In the genomic region with DNA sequence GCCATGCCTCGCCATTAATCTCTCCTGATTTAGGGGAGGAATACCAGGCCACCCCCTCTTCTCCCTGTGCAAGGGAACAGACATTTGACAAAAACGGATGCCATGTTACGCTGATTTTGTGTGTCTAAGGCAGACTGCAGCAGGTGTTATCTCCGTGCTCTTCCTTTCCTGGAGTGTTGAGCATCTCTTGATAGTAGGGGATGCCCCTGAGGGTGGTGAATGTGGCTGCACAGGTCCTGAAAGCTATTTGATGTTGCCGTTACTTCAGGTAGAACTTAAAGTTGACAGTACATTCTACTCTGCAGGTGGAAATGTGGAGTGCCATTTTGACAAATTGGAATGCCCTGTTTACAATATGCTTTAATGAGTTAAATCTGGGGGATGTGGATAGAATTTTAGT, we compare ENCODE assay signal across 18 cellular contexts. TPM values are rescaled to one million over a fixed set of nuclear protein-coding genes. Genes with fewer than 3 reads are reported as not detected.
DNase-seq lines count a peak whose midpoint lies in the region; ATAC-seq and TF ChIP-seq lines count a peak whose summit lies in the region.
"Had no signal": no experiment of that assay in that cellular context is flagged by ENCODE, and none has a peak within 500 bp of the region (broad histone marks: within the 10 kb centered on the region; RNA-seq: fewer than 3 reads in every experiment).

No MANE protein-coding gene starts in this region.

- H3K9me3 ChIP-seq in neuronal stem cell (replicated peaks in 1 of 2; ENCODE audit: control insufficient read depth in 2 of 2, insufficient read depth in 1 of 2, low read depth in 1 of 2, low read length in 2 of 2) = no peaks in the 10 kb centered on the region
- H3K9me3 ChIP-seq: heart right ventricle, testis had no signal

- no peak overlapping the region for H4K8ac ChIP-seq in neuronal stem cell (ENCODE audit: low read depth, low read length)

- H2BK120ac ChIP-seq in neuronal stem cell (ENCODE audit: low read depth, low read length) = no peak overlapping the region

- no peak overlapping the region for H3K14ac ChIP-seq in neuronal stem cell (ENCODE audit: low read length)

- H3K27me3 ChIP-seq in neuronal stem cell (ENCODE audit: control insufficient read depth in 3 of 3, insufficient read depth in 3 of 3, low read depth in 1 of 3, low read length in 3 of 3) = no peaks in the 10 kb centered on the region
- H3K27me3 ChIP-seq: heart right ventricle, testis had no signal

- peak; percentile 29 for ATAC-seq in activated CD4-positive, alpha-beta T cell treated with anti-CD3 and anti-CD28 coated beads for 36 hours
- peak; percentile 27 for ATAC-seq in GM18907 (IDR thresholded peaks at IDR 0.05; ENCODE audit: unreplicated experiment)
- no peak for ATAC-seq in activated B cell treated with CpG ODN at 0.5 μM for 24 hours (ENCODE audit: low read depth)
- ATAC-seq: esophagus mucosa, left colon, Panc1 had no signal

- TF ChIP-seq CTCF in activated B cell treated with CpG ODN at 0.5 μM for 24 hours (IDR thresholded peaks at IDR 0.05) = no peak

- no peaks in the 10 kb centered on the region for H3K27me3 Mint-ChIP-seq in activated CD4-positive, alpha-beta T cell treated with anti-CD3 and anti-CD28 coated beads for 36 hours
- no peaks in the 10 kb centered on the region for H3K27me3 Mint-ChIP-seq in activated B cell treated with CpG ODN at 0.5 μM for 24 hours

- H2BK5ac ChIP-seq in neuronal stem cell (ENCODE audit: low read length) = no peak overlapping the region

- H3K4me1 ChIP-seq in neuronal stem cell (ENCODE audit: control insufficient read depth in 2 of 2, insufficient read depth in 1 of 2, low read depth in 1 of 2, low read length in 2 of 2) = peaks cover 5 to 8% of the 10 kb centered on the region in 2 donors

- CTCF ChIA-PET in activated CD4-positive, alpha-beta T cell treated with anti-CD3 and anti-CD28 coated beads for 36 hours (lab: Charles Lee) = interaction anchor here (0.8 to 1.3 kb wide), 2 partner anchors 11 to 17 kb away, joined by 3 read pairs; no protein-coding TSS in a partner anchor
- CTCF ChIA-PET in activated B cell treated with CpG ODN at 0.5 μM for 24 hours (lab: Charles Lee) = no interaction called here

- no peak overlapping the region for H3K4me3 ChIP-seq in neuronal stem cell (ENCODE audit: low read length in 2 of 2)
- H3K4me3 ChIP-seq: coronary artery, heart right ventricle, skin epidermis, testis had no signal

- no peak overlapping the region for H2BK15ac ChIP-seq in neuronal stem cell (ENCODE audit: low read length)

- no peak overlapping the region for H3K27ac ChIP-seq in neuronal stem cell (replicated peaks; ENCODE audit: low read length)
- H3K27ac ChIP-seq: coronary artery, testis had no signal

- peaks cover 10 to 51% of the 10 kb centered on the region in 2 donors for H3K36me3 ChIP-seq in neuronal stem cell (replicated peaks in 1 of 2; ENCODE audit: control insufficient read depth in 2 of 2, insufficient read depth in 2 of 2, low read length in 2 of 2)

- WGBS in neuronal stem cell (ENCODE audit: extremely low coverage in 2 of 2, insufficient read length in 2 of 2, insufficient replicate concordance in 1 of 2), 2 donors = no CpG with 5 or more reads among the region's 5 CpGs

- no peak overlapping the region for H3K4me3 Mint-ChIP-seq in activated CD4-positive, alpha-beta T cell treated with anti-CD3 and anti-CD28 coated beads for 36 hours
- H3K4me3 Mint-ChIP-seq in activated B cell treated with CpG ODN at 0.5 μM for 24 hours = no peak overlapping the region

- no peak overlapping the region for H3K4ac ChIP-seq in neuronal stem cell (ENCODE audit: low read length)

- peak overlapping the region; percentile 86 for H3K27ac Mint-ChIP-seq in activated CD4-positive, alpha-beta T cell treated with anti-CD3 and anti-CD28 coated beads for 36 hours
- H3K27ac Mint-ChIP-seq in activated B cell treated with CpG ODN at 0.5 μM for 24 hours = peak overlapping the region; percentile 83

- no peak for DNase-seq in activated CD4-positive, alpha-beta T cell treated with anti-CD3 and anti-CD28 coated beads for 36 hours
- no peak for DNase-seq in activated CD4-positive, alpha-beta T cell treated with anti-CD3 and anti-CD28 coated beads, Interleukin-2, amount 50 U/mL, for 4 hours
- no peak for DNase-seq in activated B cell treated with CpG ODN at 0.5 μM for 24 hours
- DNase-seq in neuronal stem cell (ENCODE audit: low spot score) = no peak
- DNase-seq in hepatic stellate cell (ENCODE audit: low spot score) = no peak
- DNase-seq in NCI-H146 treated with DMSO at 0.1 percent for 48 hours (lab: John Stamatoyannopoulos, UW; ENCODE audit: unreplicated experiment) = no peak
- no peak for DNase-seq in kidney glomerular epithelial cell (lab: John Stamatoyannopoulos, UW)
- DNase-seq: activated CD8-positive, alpha-beta memory T cell treated with anti-CD3 and anti-CD28 coated beads for 24 hours; amniotic stem cell; left colon; NCI-H1092; testis had no signal

- H2AK5ac ChIP-seq in neuronal stem cell (ENCODE audit: low read depth, low read length) = no peak overlapping the region

- H2BK12ac ChIP-seq in neuronal stem cell (ENCODE audit: low read length) = no peak overlapping the region

- H3K4me1 Mint-ChIP-seq in activated CD4-positive, alpha-beta T cell treated with anti-CD3 and anti-CD28 coated beads for 36 hours = peaks cover 74% of the 10 kb centered on the region
- H3K4me1 Mint-ChIP-seq in activated B cell treated with CpG ODN at 0.5 μM for 24 hours = peaks cover 81% of the 10 kb centered on the region

- H3K18ac ChIP-seq in neuronal stem cell (ENCODE audit: low read length) = no peak overlapping the region

- no peaks in the 10 kb centered on the region for H3K9me3 Mint-ChIP-seq in activated CD4-positive, alpha-beta T cell treated with anti-CD3 and anti-CD28 coated beads for 36 hours (ENCODE audit: low read depth)
- H3K9me3 Mint-ChIP-seq in activated B cell treated with CpG ODN at 0.5 μM for 24 hours = no peaks in the 10 kb centered on the region

- H3K23ac ChIP-seq in neuronal stem cell (ENCODE audit: low read depth, low read length, poor library complexity) = peak overlapping the region; percentile 17

- H3K36me3 Mint-ChIP-seq in activated CD4-positive, alpha-beta T cell treated with anti-CD3 and anti-CD28 coated beads for 36 hours (ENCODE audit: low read depth) = peaks cover 36% of the 10 kb centered on the region
- H3K36me3 Mint-ChIP-seq in activated B cell treated with CpG ODN at 0.5 μM for 24 hours (ENCODE audit: low read depth) = peaks cover 41% of the 10 kb centered on the region

- no peak overlapping the region for H3K4me2 ChIP-seq in neuronal stem cell (ENCODE audit: insufficient read depth, low read length, poor library complexity, severe bottlenecking)

- H4K91ac ChIP-seq in neuronal stem cell (ENCODE audit: low read depth, low read length, poor library complexity) = no peak overlapping the region

- intact Hi-C loops in activated CD4-positive, alpha-beta T cell treated with anti-CD3 and anti-CD28 coated beads for 36 hours (cut with DNase I, micrococcal nuclease) = loop anchor here in 1 of 2 experiments (5.0 kb wide), 1 partner anchor 357 kb away; the partner anchor contains the start of gene MED10
- intact Hi-C loops in activated B cell treated with CpG ODN at 0.5 μM for 24 hours (cut with micrococcal nuclease) = no loop called here

- POLR2A ChIA-PET in activated CD4-positive, alpha-beta T cell treated with anti-CD3 and anti-CD28 coated beads for 36 hours (lab: Charles Lee) = no interaction called here
- POLR2A ChIA-PET in activated B cell treated with CpG ODN at 0.5 μM for 24 hours (lab: Charles Lee) = interaction anchor here (0.6 to 3.4 kb wide), 3 partner anchors 18 to 75 kb away, joined by 3 to 22 read pairs (median 4); partner anchors contain the start of gene TENT4A

- no peak overlapping the region for H3K9ac ChIP-seq in neuronal stem cell (ENCODE audit: low read depth, low read length, poor library complexity)

- no peak overlapping the region for H2AFZ ChIP-seq in neuronal stem cell (ENCODE audit: low read length)

- peaks cover 23% of the 10 kb centered on the region for H3K79me1 ChIP-seq in neuronal stem cell (ENCODE audit: low read depth, low read length)

RNA-seq across cellular contexts. Expression of gene TENT4A, which starts 21.5 kb away (rescaled TPM):
- 10 to 100 TPM; 29.2 to 33.3 TPM for total RNA-seq in activated CD4-positive, alpha-beta T cell treated with anti-CD3 and anti-CD28 coated beads for 36 hours
- total RNA-seq in activated B cell treated with CpG ODN at 0.5 μM for 24 hours = 42.4 and 51.2 TPM in 2 replicates
- polyA plus RNA-seq in neuronal stem cell (2013, experiment 1 of 2) = 27.1 TPM
- 25.7 TPM for polyA plus RNA-seq in neuronal stem cell (2013, experiment 2 of 2)
